8 cellular contexts compared by ENCODE assay signal in the genomic region with DNA sequence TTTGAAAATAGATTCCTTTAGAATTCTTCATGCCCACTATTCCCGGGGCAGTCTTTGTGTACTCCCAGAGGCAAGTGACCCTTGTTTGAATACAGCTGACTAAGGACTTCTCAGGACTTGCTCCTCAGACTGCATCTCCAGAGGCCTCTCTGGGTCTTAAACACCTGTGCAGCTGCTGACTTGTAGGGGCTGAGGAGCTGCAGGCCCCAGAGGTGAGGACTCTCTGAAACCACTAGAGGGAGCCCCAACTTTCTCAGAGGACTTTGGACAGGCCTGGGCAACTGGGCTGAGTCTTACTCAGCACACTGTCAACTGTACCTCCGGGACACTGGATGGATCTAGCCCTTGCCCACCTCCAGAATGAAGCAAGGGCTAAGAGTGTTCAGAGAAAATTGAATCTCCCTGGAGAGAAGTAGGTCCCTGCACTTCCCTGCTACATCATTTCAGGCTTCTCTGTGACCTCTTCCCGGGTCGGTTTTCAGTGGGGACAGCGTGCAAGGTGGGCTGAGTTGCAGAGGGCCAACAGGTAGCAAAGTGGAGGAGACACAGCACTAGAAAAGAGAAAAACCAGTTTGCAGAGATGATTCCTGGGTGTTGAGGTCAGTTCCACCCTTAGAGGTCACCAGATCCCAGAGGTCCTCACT.
DNase-seq lines count a peak whose midpoint lies in the region; ATAC-seq and TF ChIP-seq lines count a peak whose summit lies in the region.

No MANE protein-coding gene starts in this region.

- TF ChIP-seq CTCF in AG10803 (conservative IDR thresholded peaks at IDR 0.05; ENCODE audit: low read length) (peak; percentile 70), GM12874 (IDR thresholded peaks at IDR 0.05; ENCODE audit: insufficient read depth, low read depth, low read length) (peak; percentile 79), HFFc6 (IDR thresholded peaks at IDR 0.05) (peak; percentile 90), LNCAP (IDR thresholded peaks at IDR 0.05) (peak; percentile 83), esophagus muscularis mucosa (IDR thresholded peaks at IDR 0.05) (peak in 2 of 3 experiments; percentile 8 to 31), progenitor cell of endocrine pancreas (IDR thresholded peaks at IDR 0.05; ENCODE audit: unreplicated experiment) (peak; percentile 66)

- H3K9me3 Mint-ChIP-seq in HFFc6 = no peaks in the 10 kb centered on the region
- H3K9me3 Mint-ChIP-seq in progenitor cell of endocrine pancreas (ENCODE audit: low read depth) = no peaks in the 10 kb centered on the region

- no peaks in the 10 kb centered on the region for H3K27me3 ChIP-seq in esophagus muscularis mucosa

- DNase-seq in AG10803 (ENCODE audit: low read depth) = peak; percentile 55
- peak; percentile 61 for DNase-seq in HFFc6
- no peak for DNase-seq in esophagus muscularis mucosa (ENCODE audit: extremely low spot score)
- peak; percentile 9 for DNase-seq in progenitor cell of endocrine pancreas (ENCODE audit: low spot score, unreplicated experiment)
- DNase-seq in activated gamma-delta T cell (lab: John Stamatoyannopoulos, UW) = no peak

- H3K27ac Mint-ChIP-seq in HFFc6 (no peak overlapping the region), progenitor cell of endocrine pancreas (peak overlapping the region; percentile 63)

- H3K4me3 Mint-ChIP-seq in HFFc6 (no peak overlapping the region), progenitor cell of endocrine pancreas (ENCODE audit: low read depth) (no peak overlapping the region)

- H3K4me3 ChIP-seq in AG10803 (ENCODE audit: low read length) (no peak overlapping the region), esophagus muscularis mucosa (no peak overlapping the region)

- WGBS in esophagus muscularis mucosa = 86% methylated on average over 5 of the region's 5 CpGs

- H3K36me3 Mint-ChIP-seq in HFFc6 (ENCODE audit: low read depth) (no peaks in the 10 kb centered on the region), progenitor cell of endocrine pancreas (ENCODE audit: insufficient read depth) (no peaks in the 10 kb centered on the region)

- H3K27ac ChIP-seq in esophagus muscularis mucosa (replicated peaks in 1 of 4) = no peak overlapping the region

- ATAC-seq in SK-N-SH treated with all-trans-retinoic acid at 6 μM for 48 hours = peak; percentile 97

- intact Hi-C loops in esophagus muscularis mucosa (cut with DNase I) = no loop called here

- H3K9me3 ChIP-seq in esophagus muscularis mucosa = no peaks in the 10 kb centered on the region

- no peak for TF ChIP-seq EP300 in esophagus muscularis mucosa (IDR thresholded peaks at IDR 0.05)

- H3K27me3 Mint-ChIP-seq in HFFc6 (ENCODE audit: insufficient read depth) (no peaks in the 10 kb centered on the region), progenitor cell of endocrine pancreas (no peaks in the 10 kb centered on the region)

- H3K4me1 Mint-ChIP-seq in HFFc6 (ENCODE audit: low read depth) (peaks cover 11% of the 10 kb centered on the region), progenitor cell of endocrine pancreas (ENCODE audit: low read depth) (no peaks in the 10 kb centered on the region)

- TF ChIP-seq POLR2A in esophagus muscularis mucosa (IDR thresholded peaks at IDR 0.05; ENCODE audit: low read depth) = no peak

- no peaks in the 10 kb centered on the region for H3K36me3 ChIP-seq in esophagus muscularis mucosa

- H3K4me1 ChIP-seq in esophagus muscularis mucosa = no peaks in the 10 kb centered on the region

TF ChIP-seq in SK-N-SH treated with all-trans-retinoic acid at 6 μM for 48 hours, 23 proteins besides CTCF, POLR2A, EP300 and RAD21 (continues in another document):
- TF ChIP-seq, protein P1, sequence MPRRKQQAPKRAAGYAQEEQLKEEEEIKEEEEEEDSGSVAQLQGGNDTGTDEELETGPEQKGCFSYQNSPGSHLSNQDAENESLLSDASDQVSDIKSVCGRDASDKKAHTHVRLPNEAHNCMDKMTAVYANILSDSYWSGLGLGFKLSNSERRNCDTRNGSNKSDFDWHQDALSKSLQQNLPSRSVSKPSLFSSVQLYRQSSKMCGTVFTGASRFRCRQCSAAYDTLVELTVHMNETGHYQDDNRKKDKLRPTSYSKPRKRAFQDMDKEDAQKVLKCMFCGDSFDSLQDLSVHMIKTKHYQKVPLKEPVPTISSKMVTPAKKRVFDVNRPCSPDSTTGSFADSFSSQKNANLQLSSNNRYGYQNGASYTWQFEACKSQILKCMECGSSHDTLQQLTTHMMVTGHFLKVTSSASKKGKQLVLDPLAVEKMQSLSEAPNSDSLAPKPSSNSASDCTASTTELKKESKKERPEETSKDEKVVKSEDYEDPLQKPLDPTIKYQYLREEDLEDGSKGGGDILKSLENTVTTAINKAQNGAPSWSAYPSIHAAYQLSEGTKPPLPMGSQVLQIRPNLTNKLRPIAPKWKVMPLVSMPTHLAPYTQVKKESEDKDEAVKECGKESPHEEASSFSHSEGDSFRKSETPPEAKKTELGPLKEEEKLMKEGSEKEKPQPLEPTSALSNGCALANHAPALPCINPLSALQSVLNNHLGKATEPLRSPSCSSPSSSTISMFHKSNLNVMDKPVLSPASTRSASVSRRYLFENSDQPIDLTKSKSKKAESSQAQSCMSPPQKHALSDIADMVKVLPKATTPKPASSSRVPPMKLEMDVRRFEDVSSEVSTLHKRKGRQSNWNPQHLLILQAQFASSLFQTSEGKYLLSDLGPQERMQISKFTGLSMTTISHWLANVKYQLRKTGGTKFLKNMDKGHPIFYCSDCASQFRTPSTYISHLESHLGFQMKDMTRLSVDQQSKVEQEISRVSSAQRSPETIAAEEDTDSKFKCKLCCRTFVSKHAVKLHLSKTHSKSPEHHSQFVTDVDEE (CRISPR knock-in tag; IDR thresholded peaks at IDR 0.05) = no peak
- TF ChIP-seq ZFP3 (CRISPR knock-in tag; IDR thresholded peaks at IDR 0.05) (no peak), ZC3H10 (CRISPR knock-in tag; IDR thresholded peaks at IDR 0.05) (no peak), ZFP30 (CRISPR knock-in tag; IDR thresholded peaks at IDR 0.05) (no peak), TOX (CRISPR knock-in tag; IDR thresholded peaks at IDR 0.05; ENCODE audit: borderline replicate concordance) (no peak), ZNF8 (CRISPR knock-in tag; IDR thresholded peaks at IDR 0.05) (no peak), PPARA (CRISPR knock-in tag; IDR thresholded peaks at IDR 0.05; ENCODE audit: borderline replicate concordance) (no peak), ZNF565 (CRISPR knock-in tag; conservative IDR thresholded peaks at IDR 0.05; ENCODE audit: low read depth) (no peak)
- TF ChIP-seq, protein P2, sequence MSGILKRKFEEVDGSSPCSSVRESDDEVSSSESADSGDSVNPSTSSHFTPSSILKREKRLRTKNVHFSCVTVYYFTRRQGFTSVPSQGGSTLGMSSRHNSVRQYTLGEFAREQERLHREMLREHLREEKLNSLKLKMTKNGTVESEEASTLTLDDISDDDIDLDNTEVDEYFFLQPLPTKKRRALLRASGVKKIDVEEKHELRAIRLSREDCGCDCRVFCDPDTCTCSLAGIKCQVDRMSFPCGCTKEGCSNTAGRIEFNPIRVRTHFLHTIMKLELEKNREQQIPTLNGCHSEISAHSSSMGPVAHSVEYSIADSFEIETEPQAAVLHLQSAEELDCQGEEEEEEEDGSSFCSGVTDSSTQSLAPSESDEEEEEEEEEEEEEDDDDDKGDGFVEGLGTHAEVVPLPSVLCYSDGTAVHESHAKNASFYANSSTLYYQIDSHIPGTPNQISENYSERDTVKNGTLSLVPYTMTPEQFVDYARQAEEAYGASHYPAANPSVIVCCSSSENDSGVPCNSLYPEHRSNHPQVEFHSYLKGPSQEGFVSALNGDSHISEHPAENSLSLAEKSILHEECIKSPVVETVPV (CRISPR knock-in tag; IDR thresholded peaks at IDR 0.05) = no peak
- TF ChIP-seq, protein P3, sequence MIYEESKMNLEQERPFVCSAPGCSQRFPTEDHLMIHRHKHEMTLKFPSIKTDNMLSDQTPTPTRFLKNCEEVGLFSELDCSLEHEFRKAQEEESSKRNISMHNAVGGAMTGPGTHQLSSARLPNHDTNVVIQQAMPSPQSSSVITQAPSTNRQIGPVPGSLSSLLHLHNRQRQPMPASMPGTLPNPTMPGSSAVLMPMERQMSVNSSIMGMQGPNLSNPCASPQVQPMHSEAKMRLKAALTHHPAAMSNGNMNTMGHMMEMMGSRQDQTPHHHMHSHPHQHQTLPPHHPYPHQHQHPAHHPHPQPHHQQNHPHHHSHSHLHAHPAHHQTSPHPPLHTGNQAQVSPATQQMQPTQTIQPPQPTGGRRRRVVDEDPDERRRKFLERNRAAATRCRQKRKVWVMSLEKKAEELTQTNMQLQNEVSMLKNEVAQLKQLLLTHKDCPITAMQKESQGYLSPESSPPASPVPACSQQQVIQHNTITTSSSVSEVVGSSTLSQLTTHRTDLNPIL (CRISPR knock-in tag; IDR thresholded peaks at IDR 0.05; ENCODE audit: low read depth) = no peak
- TF ChIP-seq, protein P4, sequence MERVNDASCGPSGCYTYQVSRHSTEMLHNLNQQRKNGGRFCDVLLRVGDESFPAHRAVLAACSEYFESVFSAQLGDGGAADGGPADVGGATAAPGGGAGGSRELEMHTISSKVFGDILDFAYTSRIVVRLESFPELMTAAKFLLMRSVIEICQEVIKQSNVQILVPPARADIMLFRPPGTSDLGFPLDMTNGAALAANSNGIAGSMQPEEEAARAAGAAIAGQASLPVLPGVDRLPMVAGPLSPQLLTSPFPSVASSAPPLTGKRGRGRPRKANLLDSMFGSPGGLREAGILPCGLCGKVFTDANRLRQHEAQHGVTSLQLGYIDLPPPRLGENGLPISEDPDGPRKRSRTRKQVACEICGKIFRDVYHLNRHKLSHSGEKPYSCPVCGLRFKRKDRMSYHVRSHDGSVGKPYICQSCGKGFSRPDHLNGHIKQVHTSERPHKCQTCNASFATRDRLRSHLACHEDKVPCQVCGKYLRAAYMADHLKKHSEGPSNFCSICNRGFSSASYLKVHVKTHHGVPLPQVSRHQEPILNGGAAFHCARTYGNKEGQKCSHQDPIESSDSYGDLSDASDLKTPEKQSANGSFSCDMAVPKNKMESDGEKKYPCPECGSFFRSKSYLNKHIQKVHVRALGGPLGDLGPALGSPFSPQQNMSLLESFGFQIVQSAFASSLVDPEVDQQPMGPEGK (CRISPR knock-in tag; IDR thresholded peaks at IDR 0.05; ENCODE audit: borderline replicate concordance) = no peak
- TF ChIP-seq, protein P5, sequence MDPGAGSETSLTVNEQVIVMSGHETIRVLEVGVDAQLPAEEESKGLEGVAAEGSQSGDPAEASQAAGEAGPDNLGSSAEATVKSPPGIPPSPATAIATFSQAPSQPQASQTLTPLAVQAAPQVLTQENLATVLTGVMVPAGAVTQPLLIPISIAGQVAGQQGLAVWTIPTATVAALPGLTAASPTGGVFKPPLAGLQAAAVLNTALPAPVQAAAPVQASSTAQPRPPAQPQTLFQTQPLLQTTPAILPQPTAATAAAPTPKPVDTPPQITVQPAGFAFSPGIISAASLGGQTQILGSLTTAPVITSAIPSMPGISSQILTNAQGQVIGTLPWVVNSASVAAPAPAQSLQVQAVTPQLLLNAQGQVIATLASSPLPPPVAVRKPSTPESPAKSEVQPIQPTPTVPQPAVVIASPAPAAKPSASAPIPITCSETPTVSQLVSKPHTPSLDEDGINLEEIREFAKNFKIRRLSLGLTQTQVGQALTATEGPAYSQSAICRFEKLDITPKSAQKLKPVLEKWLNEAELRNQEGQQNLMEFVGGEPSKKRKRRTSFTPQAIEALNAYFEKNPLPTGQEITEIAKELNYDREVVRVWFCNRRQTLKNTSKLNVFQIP (CRISPR knock-in tag; IDR thresholded peaks at IDR 0.05; ENCODE audit: borderline replicate concordance, low read depth) = no peak

Comparison
In these comparisons a context has a peak if more than half of its experiments do, and no peak if none do; other contexts are left out.
1. DNase-seq: peak in AG10803 (single experiment), HFFc6 (single experiment) and progenitor cell of endocrine pancreas (single experiment); none in esophagus muscularis mucosa (single experiment) and activated gamma-delta T cell (single experiment).
2. CTCF ChIP-seq: peak in every context shown above with its lines; median percentile 90 in HFFc6; 83 in LNCAP; 79 in GM12874; 70 in AG10803; 66 in progenitor cell of endocrine pancreas; 20 in esophagus muscularis mucosa.